18 cellular contexts compared by ENCODE assay signal in the genomic region with DNA sequence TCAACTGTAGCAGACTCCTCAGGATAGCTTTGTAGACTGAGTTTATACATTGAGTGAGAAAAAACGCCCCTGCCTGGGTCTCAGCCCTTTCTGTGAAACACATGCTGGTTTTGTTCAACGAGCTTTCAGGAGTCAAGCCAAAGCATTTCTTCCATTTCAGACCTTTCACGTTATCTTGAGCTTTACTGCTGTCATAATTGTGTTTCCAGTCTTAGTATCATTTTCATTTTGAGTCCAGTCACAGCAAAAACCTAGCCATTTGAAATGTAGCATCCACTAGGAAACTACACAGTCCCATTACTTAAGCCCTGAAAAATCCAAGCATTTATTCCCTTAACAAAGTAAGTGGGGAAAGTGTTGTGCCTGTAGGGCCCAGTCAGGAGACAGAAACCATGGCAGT.
DNase-seq lines count a peak whose midpoint lies in the region; ATAC-seq and TF ChIP-seq lines count a peak whose summit lies in the region.
"Had no signal": no experiment of that assay in that cellular context is flagged by ENCODE, and none has a peak within 500 bp of the region (broad histone marks: within the 10 kb centered on the region; RNA-seq: fewer than 3 reads in every experiment).

No MANE protein-coding gene starts in this region.

- no TSS peak for BruUV-seq in IMR-90 (replicated peaks; lab: Mats Ljungman, UMichigan)

- H3K27ac Mint-ChIP-seq in mesothelial cell of epicardium = peak overlapping the region; percentile 50
- H3K27ac Mint-ChIP-seq: CD4-positive, alpha-beta T cell; GM23338 had no signal

- H3K4me3 Mint-ChIP-seq in mesothelial cell of epicardium = no peak overlapping the region
- H3K4me3 Mint-ChIP-seq: CD4-positive, alpha-beta T cell; GM23338 had no signal

- dilution Hi-C loops in IMR-90 (cut with HindIII; ENCODE audit: low sequenced_read_pairs, unreplicated experiment) = no loop called here

- no peak overlapping the region for H3K27ac ChIP-seq in IMR-90 (ENCODE audit: insufficient read depth, low read length)
- H3K27ac ChIP-seq in RWPE1 = peak overlapping the region; percentile 91
- no peak overlapping the region for H3K27ac ChIP-seq in Peyer's patch
- H3K27ac ChIP-seq: BLaER1, HL-60 had no signal

- peaks cover 19% of the 10 kb centered on the region for H3K4me1 ChIP-seq in IMR-90 (ENCODE audit: control insufficient read depth, insufficient read depth, low read length)
- H3K4me1 ChIP-seq in Peyer's patch = no peaks in the 10 kb centered on the region
- H3K4me1 ChIP-seq: HAP-1 had no signal

- H4K91ac ChIP-seq in IMR-90 (ENCODE audit: insufficient read depth, low read depth, low read length) = peak overlapping the region; percentile 22; the same call in 1 of the 2 replicates

- H3K27me3 Mint-ChIP-seq in mesothelial cell of epicardium (ENCODE audit: low read depth) = no peaks in the 10 kb centered on the region
- H3K27me3 Mint-ChIP-seq: CD4-positive, alpha-beta T cell had no signal

- peak overlapping the region; percentile 46; the same call in 1 of the 2 replicates for H2BK20ac ChIP-seq in IMR-90 (ENCODE audit: low read depth, low read length)

- TF ChIP-seq RAD21 in IMR-90 (IDR thresholded peaks at IDR 0.05; ENCODE audit: low read length) = no peak

- H3K9me3 ChIP-seq in IMR-90 (ENCODE audit: control insufficient read depth, insufficient read depth, low read length) (no peaks in the 10 kb centered on the region), Peyer's patch (no peaks in the 10 kb centered on the region)
- H3K9me3 ChIP-seq: BLaER1, HAP-1 had no signal

- H2BK15ac ChIP-seq in IMR-90 (ENCODE audit: low read depth, low read length) = peak overlapping the region; percentile 12; the same call in 1 of the 3 replicates

- peaks cover under 1% of the 10 kb centered on the region for H3K4me1 Mint-ChIP-seq in mesothelial cell of epicardium

- peaks cover 37% of the 10 kb centered on the region for H3K9me1 ChIP-seq in IMR-90 (ENCODE audit: insufficient read depth, low read length)

- H2AK9ac ChIP-seq in IMR-90 (replicated peaks; ENCODE audit: low read depth, low read length, poor library complexity) = no peak overlapping the region

- peaks cover 0 to 27% of the 10 kb centered on the region in 2 experiments; a peak in 2 of 4 replicates for H3K79me1 ChIP-seq in IMR-90 (ENCODE audit: low read depth in 1 of 2, low read length in 2 of 2)

- H4K5ac ChIP-seq in IMR-90 (ENCODE audit: low read depth, low read length) = no peak overlapping the region

- H3K9me3 Mint-ChIP-seq in mesothelial cell of epicardium = no peaks in the 10 kb centered on the region
- H3K9me3 Mint-ChIP-seq: CD4-positive, alpha-beta T cell; GM23338 had no signal

- peaks cover 13% of the 10 kb centered on the region for H3K36me3 Mint-ChIP-seq in mesothelial cell of epicardium

- no peak overlapping the region for H3K9ac ChIP-seq in IMR-90 (ENCODE audit: low read depth, low read length)
- H3K9ac ChIP-seq: BLaER1 had no signal

- DNase-seq in IMR-90 (no peak), RWPE1 (ENCODE audit: low spot score) (no peak), fibroblast of the aortic adventitia (ENCODE audit: low read depth) (peak; percentile 31), mesothelial cell of epicardium (ENCODE audit: low spot score in 2 of 2, unreplicated experiment in 2 of 2) (no peak), Peyer's patch (no peak)
- DNase-seq in stimulated activated CD8-positive, alpha-beta memory T cell treated with anti-CD3 and anti-CD28 coated beads, Interleukin-4, amount 100 ng/mL, for 48 hours = no peak
- DNase-seq: ACHN; CD4-positive, alpha-beta T cell; KG1; NCI-H1092; NCI-H2029 treated with DMSO at 0.1 percent for 48 hours; NCI-H446 treated with DMSO at 0.1 percent for 48 hours; Right ventricle myocardium superior had no signal

- TF ChIP-seq POLR2A in IMR-90 (IDR thresholded peaks at IDR 0.05; ENCODE audit: low read depth, low read length) = no peak
- no peak for TF ChIP-seq POLR2A in Peyer's patch (IDR thresholded peaks at IDR 0.05)

- H3K18ac ChIP-seq in IMR-90 (ENCODE audit: low read depth, low read length) = no peak overlapping the region; the same call in 1 of the 2 replicates

- 0 out of 4 replicates have a peak overlapping the region, but pooled peaks of 1 of the 2 experiments have one; percentile 12 for H4K8ac ChIP-seq in IMR-90 (ENCODE audit: low read depth in 2 of 2, low read length in 2 of 2)

- peak overlapping the region; percentile 75 for H2AK5ac ChIP-seq in IMR-90 (ENCODE audit: low read depth, low read length)

- H3K4me3 ChIP-seq in IMR-90 (ENCODE audit: insufficient read depth, low read depth, low read length) = no peak overlapping the region
- no peak overlapping the region for H3K4me3 ChIP-seq in fibroblast of the aortic adventitia (ENCODE audit: low read depth, low read length)
- no peak overlapping the region for H3K4me3 ChIP-seq in Peyer's patch
- H3K4me3 ChIP-seq: BLaER1, GM23338, HAP-1 had no signal

- no peaks in the 10 kb centered on the region for H4K20me1 ChIP-seq in IMR-90 (ENCODE audit: insufficient read depth, low read length)
- H4K20me1 ChIP-seq: BLaER1 had no signal

- 71% methylated on average over 3 of the region's 3 CpGs; no CpG with 5 or more reads in 1 of the 2 experiments for WGBS in IMR-90 (ENCODE audit: extremely low coverage in 2 of 2, insufficient read length in 1 of 2), 2 experiments

- in situ Hi-C loops in IMR-90 (cut with MboI; ENCODE audit: low sequenced_read_pairs) = no loop called here

- peak overlapping the region; percentile 33; the same call in 1 of the 2 replicates for H3K4ac ChIP-seq in IMR-90 (ENCODE audit: low read depth, low read length)

- H3K27me3 ChIP-seq in IMR-90 (ENCODE audit: control insufficient read depth, insufficient read depth, low read length) (no peaks in the 10 kb centered on the region), Peyer's patch (no peaks in the 10 kb centered on the region)
- H3K27me3 ChIP-seq: BLaER1 had no signal

- no peak overlapping the region for H2AFZ ChIP-seq in IMR-90 (replicated peaks; ENCODE audit: low read length, poor library complexity)
- H2AFZ ChIP-seq: GM23338 had no signal

- POLR2A ChIA-PET in IMR-90 (lab: Charles Lee; ENCODE audit: unreplicated experiment) (no interaction called here), RWPE1 (lab: Yijun Ruan, JAX; ENCODE audit: low non-redundant PET) (no interaction called here)

- H3K23ac ChIP-seq in IMR-90 (ENCODE audit: low read depth, low read length) = no peak overlapping the region

- no peak overlapping the region; the same call in 1 of the 2 replicates for H3K14ac ChIP-seq in IMR-90 (replicated peaks; ENCODE audit: low read depth, low read length)

- no peak overlapping the region for H3K4me2 ChIP-seq in IMR-90 (ENCODE audit: low read depth, low read length)
- H3K4me2 ChIP-seq: BLaER1, GM23338 had no signal

- H3K56ac ChIP-seq in IMR-90 (ENCODE audit: extremely low read depth, insufficient read depth, low read length) = no peak overlapping the region

- intact Hi-C loops in IMR-90 (cut with micrococcal nuclease) = no loop called here

- ATAC-seq in IMR-90 (ENCODE audit: low read depth) = no peak
- no peak for ATAC-seq in GM19452 (IDR thresholded peaks at IDR 0.05; ENCODE audit: unreplicated experiment)

- peak overlapping the region; percentile 25; the same call in 1 of the 2 replicates for H2BK120ac ChIP-seq in IMR-90 (ENCODE audit: low read depth, low read length)

- CTCF ChIA-PET in IMR-90 (lab: Yijun Ruan, JAX) = no interaction called here
- CTCF ChIA-PET in RWPE1 (lab: Yijun Ruan, JAX) = interaction anchor here (0.6 kb wide), 1 partner anchor 17 kb away, joined by 5 read pairs; no protein-coding TSS in a partner anchor

- H2BK5ac ChIP-seq in IMR-90 (ENCODE audit: low read depth, low read length, poor library complexity, severe bottlenecking) = no peak overlapping the region

- TF ChIP-seq CTCF in IMR-90 (conservative IDR thresholded peaks at IDR 0.05; ENCODE audit: low read depth, low read length) = no peak
- TF ChIP-seq CTCF in RWPE1 (conservative IDR thresholded peaks at IDR 0.05; ENCODE audit: low read depth) = no peak
- TF ChIP-seq CTCF in fibroblast of the aortic adventitia (IDR thresholded peaks at IDR 0.05; ENCODE audit: insufficient read depth, low read length) = no peak
- no peak for TF ChIP-seq CTCF in mesothelial cell of epicardium (IDR thresholded peaks at IDR 0.05; ENCODE audit: unreplicated experiment)
- no peak for TF ChIP-seq CTCF in Peyer's patch (IDR thresholded peaks at IDR 0.05)

- peaks cover 39% of the 10 kb centered on the region for H3K36me3 ChIP-seq in IMR-90 (ENCODE audit: control insufficient read depth, insufficient read depth, low read length)
- H3K36me3 ChIP-seq in Peyer's patch = no peaks in the 10 kb centered on the region
- H3K36me3 ChIP-seq: HAP-1 had no signal

TF ChIP-seq in IMR-90, 13 proteins besides CTCF, POLR2A, EP300 and RAD21:
- no peak for TF ChIP-seq RCOR1 (IDR thresholded peaks at IDR 0.05; ENCODE audit: insufficient replicate concordance, low read length)
- no peak for TF ChIP-seq MAFK (IDR thresholded peaks at IDR 0.05; ENCODE audit: low read depth, low read length)
- TF ChIP-seq MAZ (IDR thresholded peaks at IDR 0.05; ENCODE audit: borderline replicate concordance, low read depth, low read length) = no peak
- no peak for TF ChIP-seq USF2 (IDR thresholded peaks at IDR 0.05; ENCODE audit: low read depth, low read length)
- TF ChIP-seq SMC3 (IDR thresholded peaks at IDR 0.05; ENCODE audit: low read depth, low read length) = no peak
- no peak for TF ChIP-seq FOS (IDR thresholded peaks at IDR 0.05; ENCODE audit: low read depth, low read length)
- no peak for TF ChIP-seq CEBPB (IDR thresholded peaks at IDR 0.05; ENCODE audit: low read depth, low read length)
- no peak for TF ChIP-seq RFX5 (IDR thresholded peaks at IDR 0.05; ENCODE audit: low read depth, low read length)
- no peak for TF ChIP-seq NFE2L2 (IDR thresholded peaks at IDR 0.05; ENCODE audit: low read depth, low read length)
- no peak for TF ChIP-seq MXI1 (IDR thresholded peaks at IDR 0.05; ENCODE audit: borderline replicate concordance, low read depth, low read length)
TF ChIP-seq in IMR-90: peak in this region for 0.
